Comparison of ENCODE assay signal across 17 cellular contexts in genomic region chr18:64707052-64707451, GRCh38.
DNase-seq lines count a peak whose midpoint lies in the region; ATAC-seq and TF ChIP-seq lines count a peak whose summit lies in the region.
"Had no signal": no experiment of that assay in that cellular context is flagged by ENCODE, and none has a peak within 500 bp of the region (broad histone marks: within the 10 kb centered on the region; RNA-seq: fewer than 3 reads in every experiment).

No MANE protein-coding gene starts in this region.

- H3K4me2 ChIP-seq in MM.1S (ENCODE audit: low read depth, low read length), result 0 out of 2 replicates have a peak overlapping the region, but pooled peaks have one; percentile 2

- H3K36me3 Mint-ChIP-seq in dendritic cell treated with granulocyte-macrophage colony-stimulating factor and Interleukin-4, amounts not matched to agents 40 ng/mL and 50 ng/mL, for 4 days (ENCODE audit: low read depth), result peaks cover 6% of the 10 kb centered on the region
- H3K36me3 Mint-ChIP-seq in T-helper 17 cell (ENCODE audit: low read depth), result no peaks in the 10 kb centered on the region

- H3K36me3 ChIP-seq in MM.1S (replicated peaks; ENCODE audit: insufficient read depth, low read length) (no peaks in the 10 kb centered on the region), thyroid gland (no peaks in the 10 kb centered on the region)
- H3K36me3 ChIP-seq: SJSA1 had no signal

- DNase-seq in AML-193 (lab: John Stamatoyannopoulos, UW) (peak; percentile 30 to 40), MM.1S (peak; percentile 78), NOMO-1 treated with DMSO at 0.1 percent for 48 hours (lab: John Stamatoyannopoulos, UW; ENCODE audit: unreplicated experiment) (peak; percentile 63), foreskin keratinocyte (no peak), T-helper 17 cell (no peak), thyroid gland (no peak), NCI-H1092 treated with DMSO at 0.1 percent for 48 hours (lab: John Stamatoyannopoulos, UW) (no peak)
- DNase-seq: DMS53; EL; NCI-H1694; NCI-H2081 treated with DMSO at 0.1 percent for 48 hours; NCI-H748 treated with DMSO at 0.1 percent for 48 hours; NK-92 treated with Interleukin-12 subunit alpha and Interleukin-12 subunit beta, amount 100 ng/mL, for 24 hours had no signal

- ATAC-seq in foreskin keratinocyte, result no peak
- ATAC-seq in T-helper 17 cell, result no peak
- ATAC-seq: HCT116 had no signal

- no peaks in the 10 kb centered on the region for H3K79me2 ChIP-seq in MM.1S (ENCODE audit: low read length)

- no peak overlapping the region for H3K4me3 Mint-ChIP-seq in dendritic cell treated with granulocyte-macrophage colony-stimulating factor and Interleukin-4, amounts not matched to agents 40 ng/mL and 50 ng/mL, for 4 days
- H3K4me3 Mint-ChIP-seq in T-helper 17 cell, result no peak overlapping the region

- no peak overlapping the region for H2AFZ ChIP-seq in MM.1S (ENCODE audit: low read length)

- H3K9me3 ChIP-seq in MM.1S (replicated peaks; ENCODE audit: insufficient read depth, low read length), result no peaks in the 10 kb centered on the region
- H3K9me3 ChIP-seq in T-helper 17 cell (ENCODE audit: control insufficient read depth, low read length, poor library complexity, severe bottlenecking), result no peaks in the 10 kb centered on the region
- no peaks in the 10 kb centered on the region for H3K9me3 ChIP-seq in thyroid gland
- H3K9me3 ChIP-seq: SJSA1 had no signal

- peaks cover 9% of the 10 kb centered on the region for H3K4me1 Mint-ChIP-seq in dendritic cell treated with granulocyte-macrophage colony-stimulating factor and Interleukin-4, amounts not matched to agents 40 ng/mL and 50 ng/mL, for 4 days (ENCODE audit: low read depth)
- no peaks in the 10 kb centered on the region for H3K4me1 Mint-ChIP-seq in T-helper 17 cell

- H3K4me3 ChIP-seq in MM.1S (ENCODE audit: low read length), result no peak overlapping the region
- H3K4me3 ChIP-seq in thyroid gland (replicated peaks in 1 of 3), result no peak overlapping the region
- H3K4me3 ChIP-seq: SJSA1 had no signal

- H3K4me1 ChIP-seq in MM.1S (ENCODE audit: low read length) (peaks cover 11% of the 10 kb centered on the region), foreskin keratinocyte (no peaks in the 10 kb centered on the region), thyroid gland (no peaks in the 10 kb centered on the region)
- H3K4me1 ChIP-seq: SJSA1 had no signal

- no peaks in the 10 kb centered on the region for H3K27me3 Mint-ChIP-seq in dendritic cell treated with granulocyte-macrophage colony-stimulating factor and Interleukin-4, amounts not matched to agents 40 ng/mL and 50 ng/mL, for 4 days
- H3K27me3 Mint-ChIP-seq in T-helper 17 cell, result no peaks in the 10 kb centered on the region

- TF ChIP-seq CTCF in MM.1S (IDR thresholded peaks at IDR 0.05; ENCODE audit: low read length), result no peak
- TF ChIP-seq CTCF in foreskin keratinocyte (conservative IDR thresholded peaks at IDR 0.05), result no peak
- no peak for TF ChIP-seq CTCF in thyroid gland (IDR thresholded peaks at IDR 0.05)

- H3K9me3 Mint-ChIP-seq in dendritic cell treated with granulocyte-macrophage colony-stimulating factor and Interleukin-4, amounts not matched to agents 40 ng/mL and 50 ng/mL, for 4 days, result peaks cover 9% of the 10 kb centered on the region

- TF ChIP-seq POLR2A in thyroid gland (IDR thresholded peaks at IDR 0.05), result no peak

- H3K9me2 ChIP-seq in MM.1S (replicated peaks; ENCODE audit: insufficient read depth, low read length), result no peaks in the 10 kb centered on the region

- intact Hi-C loops in dendritic cell treated with granulocyte-macrophage colony-stimulating factor and Interleukin-4, amounts not matched to agents 40 ng/mL and 50 ng/mL, for 4 days (cut with micrococcal nuclease), result no loop called here
- intact Hi-C loops in thyroid gland (cut with DNase I), result no loop called here

- peak overlapping the region; percentile 71 for H3K27ac Mint-ChIP-seq in dendritic cell treated with granulocyte-macrophage colony-stimulating factor and Interleukin-4, amounts not matched to agents 40 ng/mL and 50 ng/mL, for 4 days
- H3K27ac Mint-ChIP-seq in T-helper 17 cell, result no peak overlapping the region
- H3K27ac Mint-ChIP-seq: CD14-positive monocyte had no signal

- H3K27ac ChIP-seq in MM.1S (ENCODE audit: low read length), result peak overlapping the region; percentile 41; the same call in 1 of the 2 replicates
- H3K27ac ChIP-seq in foreskin keratinocyte, result no peak overlapping the region
- no peak overlapping the region for H3K27ac ChIP-seq in thyroid gland
- H3K27ac ChIP-seq: SJSA1 had no signal

- H4K20me1 ChIP-seq in MM.1S (ENCODE audit: insufficient read depth, low read length), result no peaks in the 10 kb centered on the region

- H3K9ac ChIP-seq in MM.1S (ENCODE audit: low read length), result no peak overlapping the region

- H3K27me3 ChIP-seq in MM.1S (replicated peaks; ENCODE audit: insufficient read depth, low read length) (no peaks in the 10 kb centered on the region), foreskin keratinocyte (no peaks in the 10 kb centered on the region), thyroid gland (no peaks in the 10 kb centered on the region)
- H3K27me3 ChIP-seq: SJSA1 had no signal

- H3F3A ChIP-seq in MM.1S (ENCODE audit: insufficient read depth, low read length), result 0 out of 2 replicates have a peak, but pooled peaks cover 5% of the 10 kb centered on the region

Comparison
In these comparisons a context has a peak if more than half of its experiments do, and no peak if none do; other contexts are left out.
1. DNase-seq: peak in AML-193 (2 of 2), MM.1S (single experiment) and NOMO-1 treated with DMSO at 0.1 percent for 48 hours (single experiment); none in foreskin keratinocyte (0 of 2), T-helper 17 cell (0 of 3), thyroid gland (0 of 2) and NCI-H1092 treated with DMSO at 0.1 percent for 48 hours (single experiment).